Comparison of ENCODE assay signal across 14 cellular contexts in the genomic region with DNA sequence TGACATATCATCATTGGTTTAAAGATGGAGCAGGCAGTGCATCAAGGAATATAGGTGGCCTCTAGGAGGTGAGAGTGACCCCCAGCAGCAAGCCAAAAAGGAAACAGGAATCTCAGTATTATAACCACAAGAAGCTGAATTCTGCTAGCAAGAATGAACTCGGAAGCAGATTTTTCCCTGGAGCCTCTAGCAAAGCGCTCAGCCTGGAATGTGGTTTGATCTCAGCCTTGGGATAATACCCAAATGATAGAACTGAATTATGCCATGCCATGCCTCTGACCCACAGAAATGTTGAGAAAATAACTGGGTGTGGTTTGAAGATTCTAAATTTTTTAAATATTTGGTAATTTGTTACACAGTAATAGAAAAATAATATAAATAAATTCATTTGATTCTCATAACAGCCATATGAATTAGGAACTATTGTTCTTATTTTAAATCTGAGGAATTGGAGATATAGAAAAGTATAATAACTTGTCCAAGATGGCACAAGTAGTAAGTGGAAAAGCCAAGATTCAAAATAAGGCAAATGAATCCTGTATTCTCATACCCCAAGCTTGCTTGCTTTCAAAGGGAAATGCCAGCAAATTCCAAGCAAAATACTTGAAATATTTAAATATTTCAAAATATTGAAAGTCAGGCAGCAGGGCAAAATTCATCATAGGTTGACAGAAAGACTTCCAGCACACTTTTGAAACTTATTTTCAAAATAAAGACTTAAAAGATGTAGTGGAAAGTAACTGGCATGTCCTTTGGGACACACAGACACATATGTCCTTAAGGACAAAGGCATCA.
DNase-seq lines count a peak whose midpoint lies in the region; ATAC-seq and TF ChIP-seq lines count a peak whose summit lies in the region.
"Had no signal": no experiment of that assay in that cellular context is flagged by ENCODE, and none has a peak within 500 bp of the region (broad histone marks: within the 10 kb centered on the region; RNA-seq: fewer than 3 reads in every experiment).

No MANE protein-coding gene starts in this region.

- TF ChIP-seq CTCF in omental fat pad (IDR thresholded peaks at IDR 0.05) = no peak

- peak; percentile 73 for ATAC-seq in omental fat pad (ENCODE audit: low FRiP score)
- ATAC-seq in stimulated activated naive CD8-positive, alpha-beta T cell treated with anti-CD3 and anti-CD28 coated beads, Interleukin-15, Interleukin-2, amounts not matched to agents 100 U/mL and 50 U/mL, for 24 hours = no peak
- no peak for ATAC-seq in HG02973 (IDR thresholded peaks at IDR 0.05; ENCODE audit: unreplicated experiment)

- peak; percentile 1 for DNase-seq in EH (ENCODE audit: low read depth)
- peak; percentile 59 for DNase-seq in NCI-H226
- peak; percentile 18 for DNase-seq in fibroblast of peridontal ligament (ENCODE audit: extremely low read depth)
- DNase-seq in omental fat pad (ENCODE audit: low spot score) = no peak
- no peak for DNase-seq in central memory CD4-positive, alpha-beta T cell
- no peak for DNase-seq in stimulated activated naive CD8-positive, alpha-beta T cell treated with anti-CD3 and anti-CD28 coated beads, Interleukin-15, Interleukin-2, amounts not matched to agents 100 U/mL and 50 U/mL, for 24 hours
- DNase-seq in NCI-H1436 treated with DMSO at 0.1 percent for 48 hours (lab: John Stamatoyannopoulos, UW) = no peak
- DNase-seq: BE2C; CD4-positive, alpha-beta memory T cell; DND-41; NCI-H2029 treated with DMSO at 0.1 percent for 48 hours; NCI-H524 treated with DMSO at 0.1 percent for 48 hours; SHP77 treated with DMSO at 0.1 percent for 48 hours had no signal

Comparison
In these comparisons a context has a peak if more than half of its experiments do, and no peak if none do; other contexts are left out.
1. DNase-seq: peak in EH (single experiment), NCI-H226 (single experiment) and fibroblast of peridontal ligament (single experiment); none in omental fat pad (single experiment), central memory CD4-positive, alpha-beta T cell (single experiment), stimulated activated naive CD8-positive, alpha-beta T cell treated with anti-CD3 and anti-CD28 coated beads, Interleukin-15, Interleukin-2, amounts not matched to agents 100 U/mL and 50 U/mL, for 24 hours (single experiment) and NCI-H1436 treated with DMSO at 0.1 percent for 48 hours (single experiment).